Comparison of ENCODE assay signal across 8 cellular contexts in the genomic region with DNA sequence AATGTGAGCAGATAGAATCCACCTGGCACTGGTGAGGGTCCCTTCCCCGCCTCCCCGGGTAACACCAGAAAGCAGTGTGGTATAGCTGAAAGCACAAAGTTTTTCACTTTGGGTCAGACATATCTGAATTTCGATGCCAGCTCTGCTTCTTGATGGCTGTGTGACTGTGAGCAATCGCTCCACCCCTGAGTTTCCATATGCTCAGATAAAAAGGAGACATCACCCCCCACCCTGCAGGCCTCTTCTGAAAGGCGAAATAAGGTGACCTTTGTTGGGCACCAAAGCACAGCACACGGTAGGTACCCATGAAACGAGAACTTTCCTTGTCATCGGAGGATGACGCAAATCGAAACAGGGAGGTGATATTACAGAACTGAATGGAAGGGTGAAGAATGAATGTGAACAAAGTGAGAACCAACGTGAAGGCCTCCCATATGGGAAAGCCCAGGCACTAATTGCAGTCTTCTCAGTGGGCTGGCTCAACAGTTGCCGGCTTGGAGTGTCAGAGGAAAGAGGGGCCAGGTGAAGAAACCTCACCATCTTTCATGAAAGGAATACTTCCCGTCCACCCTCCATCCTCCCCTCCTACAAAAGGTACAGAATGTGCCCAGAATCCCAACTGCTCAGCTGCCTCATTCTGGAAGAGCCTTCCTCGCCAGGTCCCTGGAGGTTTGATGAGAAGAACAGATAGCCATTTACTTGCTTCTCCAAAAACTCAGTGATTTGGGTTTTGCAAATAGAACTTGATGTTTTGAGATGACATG.
DNase-seq lines count a peak whose midpoint lies in the region; ATAC-seq, FAIRE-seq and TF ChIP-seq lines count a peak whose summit lies in the region.
"Had no signal": no experiment of that assay in that cellular context is flagged by ENCODE, and none has a peak within 500 bp of the region (broad histone marks: within the 10 kb centered on the region; RNA-seq: fewer than 3 reads in every experiment).

No MANE protein-coding gene starts in this region.

- peaks cover 94% of the 10 kb centered on the region for H3K4me1 Mint-ChIP-seq in activated T-cell treated with anti-CD3 and anti-CD28 coated beads, Interleukin-2, amount 50 U/mL, for 72 hours (ENCODE audit: low read depth)
- peaks cover 51 to 67% of the 10 kb centered on the region in 2 donors for H3K4me1 Mint-ChIP-seq in stimulated activated naive B cell treated with anti-CD40 and anti-IgM and Interleukin-4, amounts not matched to agents 10 μg/mL and 1 μg/mL and 100 μg/mL, for 72 hours

- peak overlapping the region; percentile 77 to 79 for H3K4me3 Mint-ChIP-seq in activated T-cell treated with anti-CD3 and anti-CD28 coated beads, Interleukin-2, amount 50 U/mL, for 72 hours
- peak overlapping the region; percentile 44 to 57 for H3K4me3 Mint-ChIP-seq in stimulated activated naive B cell treated with anti-CD40 and anti-IgM and Interleukin-4, amounts not matched to agents 10 μg/mL and 1 μg/mL and 100 μg/mL, for 72 hours

- ATAC-seq in GM19455 (IDR thresholded peaks at IDR 0.05; ENCODE audit: unreplicated experiment) (peak; percentile 59), HG03342 (IDR thresholded peaks at IDR 0.05; ENCODE audit: unreplicated experiment) (peak; percentile 59)
- ATAC-seq in activated T-cell treated with anti-CD3 and anti-CD28 coated beads, Interleukin-2, amount 50 U/mL, for 72 hours (replicated peaks in 1 of 2): peak; percentile 90 to 92
- peak; percentile 92 for ATAC-seq in stimulated activated naive B cell treated with anti-CD40 and anti-IgM and Interleukin-4, amounts not matched to agents 10 μg/mL and 1 μg/mL and 100 μg/mL, for 72 hours (replicated peaks)

- peak; percentile 83 to 87 for DNase-seq in activated T-cell treated with anti-CD3 and anti-CD28 coated beads, Interleukin-2, amount 50 U/mL, for 72 hours
- peak; percentile 66 for DNase-seq in stimulated activated naive B cell treated with anti-CD40 and anti-IgM and Interleukin-4, amounts not matched to agents 10 μg/mL and 1 μg/mL and 100 μg/mL, for 72 hours
- DNase-seq in NCI-H187 (lab: John Stamatoyannopoulos, UW) (no peak), H54 (ENCODE audit: insufficient read length, low spot score) (no peak), retina (no peak)
- DNase-seq: kidney glomerular epithelial cell had no signal

- no peaks in the 10 kb centered on the region for H3K9me3 Mint-ChIP-seq in activated T-cell treated with anti-CD3 and anti-CD28 coated beads, Interleukin-2, amount 50 U/mL, for 72 hours
- H3K9me3 Mint-ChIP-seq in stimulated activated naive B cell treated with anti-CD40 and anti-IgM and Interleukin-4, amounts not matched to agents 10 μg/mL and 1 μg/mL and 100 μg/mL, for 72 hours: peaks cover 4 to 5% of the 10 kb centered on the region in 2 donors

- peaks cover 21 to 37% of the 10 kb centered on the region in 2 donors for H3K36me3 Mint-ChIP-seq in activated T-cell treated with anti-CD3 and anti-CD28 coated beads, Interleukin-2, amount 50 U/mL, for 72 hours (ENCODE audit: insufficient read depth in 2 of 2)
- peaks cover 58 to 76% of the 10 kb centered on the region in 2 donors for H3K36me3 Mint-ChIP-seq in stimulated activated naive B cell treated with anti-CD40 and anti-IgM and Interleukin-4, amounts not matched to agents 10 μg/mL and 1 μg/mL and 100 μg/mL, for 72 hours

- FAIRE-seq in H54 (lab: Jason Lieb, UNC): no peak

- TF ChIP-seq POLR2A in H54 (IDR thresholded peaks at IDR 0.05; ENCODE audit: low read depth, low read length): no peak

- H3K27ac Mint-ChIP-seq in activated T-cell treated with anti-CD3 and anti-CD28 coated beads, Interleukin-2, amount 50 U/mL, for 72 hours: peak overlapping the region; percentile 41
- H3K27ac Mint-ChIP-seq in stimulated activated naive B cell treated with anti-CD40 and anti-IgM and Interleukin-4, amounts not matched to agents 10 μg/mL and 1 μg/mL and 100 μg/mL, for 72 hours: peak overlapping the region; percentile 80

- no peaks in the 10 kb centered on the region for H3K27me3 Mint-ChIP-seq in activated T-cell treated with anti-CD3 and anti-CD28 coated beads, Interleukin-2, amount 50 U/mL, for 72 hours (ENCODE audit: low read depth)
- H3K27me3 Mint-ChIP-seq in stimulated activated naive B cell treated with anti-CD40 and anti-IgM and Interleukin-4, amounts not matched to agents 10 μg/mL and 1 μg/mL and 100 μg/mL, for 72 hours: no peaks in the 10 kb centered on the region

Comparison
In these comparisons a context has a peak if more than half of its experiments do, and no peak if none do; other contexts are left out.
1. DNase-seq: peak in activated T-cell treated with anti-CD3 and anti-CD28 coated beads, Interleukin-2, amount 50 U/mL, for 72 hours (2 of 2) and stimulated activated naive B cell treated with anti-CD40 and anti-IgM and Interleukin-4, amounts not matched to agents 10 μg/mL and 1 μg/mL and 100 μg/mL, for 72 hours (single experiment); none in NCI-H187 (0 of 2), H54 (single experiment) and retina (single experiment).
2. Peak in every context shown above with its lines, with median percentiles within 50 percentile points of each other: ATAC-seq.